ENCODE assay signal across 13 cellular contexts in genomic region chr1:87149166-87150065, GRCh38.
A peak's percentile ranks its signal among the peaks of the same experiment; 100 is the strongest.
DNase-seq lines count a peak whose midpoint lies in the region; ATAC-seq and TF ChIP-seq lines count a peak whose summit lies in the region.
"Had no signal": no experiment of that assay in that cellular context is flagged by ENCODE, and none has a peak within 500 bp of the region (broad histone marks: within the 10 kb centered on the region; RNA-seq: fewer than 3 reads in every experiment).

No MANE protein-coding gene starts in this region.

- peak overlapping the region; percentile 30 to 47 (median 40) for H3K27ac ChIP-seq in esophagus muscularis mucosa (replicated peaks in 1 of 4)
- H3K27ac ChIP-seq in neural progenitor cell, result no peak overlapping the region

- peaks cover 3% of the 10 kb centered on the region for H3K9me3 Mint-ChIP-seq in neural progenitor cell
- H3K9me3 Mint-ChIP-seq: activated naive CD4-positive, alpha-beta T cell treated with anti-CD3 and anti-CD28 coated beads for 36 hours; stimulated activated naive CD8-positive, alpha-beta T cell treated with anti-CD3 and anti-CD28 coated beads, Interleukin-15, Interleukin-2, amounts not matched to agents 100 ng/mL and 50 ng/mL, for 24 hours had no signal

- WGBS in esophagus muscularis mucosa, result 59% methylated on average over 7 of the region's 7 CpGs

- H3K4me3 Mint-ChIP-seq in neural progenitor cell, result no peak overlapping the region
- H3K4me3 Mint-ChIP-seq: activated naive CD4-positive, alpha-beta T cell treated with anti-CD3 and anti-CD28 coated beads for 36 hours; IgD-negative memory B cell; stimulated activated naive CD8-positive, alpha-beta T cell treated with anti-CD3 and anti-CD28 coated beads, Interleukin-15, Interleukin-2, amounts not matched to agents 100 ng/mL and 50 ng/mL, for 24 hours had no signal

- H3K4me1 ChIP-seq in esophagus muscularis mucosa, result peaks cover 11 to 58% (median 50%) of the 10 kb centered on the region in 4 donors
- peaks cover 30% of the 10 kb centered on the region for H3K4me1 ChIP-seq in neural progenitor cell
- H3K4me1 ChIP-seq: prostate gland had no signal

- peak overlapping the region; percentile 25 for H3K4me2 ChIP-seq in neural progenitor cell

- H3K9ac ChIP-seq in neural progenitor cell, result no peak overlapping the region

- H3F3A ChIP-seq in neural progenitor cell (ENCODE audit: low read depth), result peaks cover 23% of the 10 kb centered on the region

- no peak for TF ChIP-seq EP300 in esophagus muscularis mucosa (IDR thresholded peaks at IDR 0.05)

- H3K27ac Mint-ChIP-seq in neural progenitor cell, result no peak overlapping the region
- H3K27ac Mint-ChIP-seq: activated naive CD4-positive, alpha-beta T cell treated with anti-CD3 and anti-CD28 coated beads for 36 hours; stimulated activated naive CD8-positive, alpha-beta T cell treated with anti-CD3 and anti-CD28 coated beads, Interleukin-15, Interleukin-2, amounts not matched to agents 100 ng/mL and 50 ng/mL, for 24 hours had no signal

- no peaks in the 10 kb centered on the region for H4K20me1 ChIP-seq in neural progenitor cell (ENCODE audit: low read depth)

- no peak overlapping the region for H3K4me3 ChIP-seq in esophagus muscularis mucosa
- H3K4me3 ChIP-seq in neural progenitor cell, result no peak overlapping the region
- H3K4me3 ChIP-seq: prostate gland had no signal

- TF ChIP-seq CTCF in esophagus muscularis mucosa (IDR thresholded peaks at IDR 0.05), result no peak
- no peak for TF ChIP-seq CTCF in neural progenitor cell (IDR thresholded peaks at IDR 0.05)

- H2AFZ ChIP-seq in neural progenitor cell (replicated peaks), result no peak overlapping the region

- peaks cover 2% of the 10 kb centered on the region for H3K36me3 Mint-ChIP-seq in neural progenitor cell
- H3K36me3 Mint-ChIP-seq: IgD-negative memory B cell had no signal

- H3K27me3 Mint-ChIP-seq in neural progenitor cell (ENCODE audit: insufficient read depth, low read depth), result peaks cover 5% of the 10 kb centered on the region

- ATAC-seq in HG03469 (IDR thresholded peaks at IDR 0.05; ENCODE audit: unreplicated experiment), result no peak

- H3K9me3 ChIP-seq in esophagus muscularis mucosa, result no peaks in the 10 kb centered on the region
- H3K9me3 ChIP-seq in neural progenitor cell (ENCODE audit: low read depth), result no peaks in the 10 kb centered on the region
- H3K9me3 ChIP-seq: prostate gland had no signal

- intact Hi-C loops in esophagus muscularis mucosa (cut with DNase I), result no loop called here

- no peaks in the 10 kb centered on the region for H3K36me3 ChIP-seq in esophagus muscularis mucosa
- H3K36me3 ChIP-seq in neural progenitor cell, result no peaks in the 10 kb centered on the region
- H3K36me3 ChIP-seq: prostate gland had no signal

- DNase-seq in ELF-1 (ENCODE audit: low read depth, low spot score) (peak; percentile 77), NCI-H82 treated with DMSO at 0.1 percent for 48 hours (lab: John Stamatoyannopoulos, UW; ENCODE audit: unreplicated experiment) (peak; percentile 63), esophagus muscularis mucosa (ENCODE audit: extremely low spot score) (no peak), neural progenitor cell (ENCODE audit: low spot score) (no peak), activated gamma-delta T cell treated with Interleukin-2 at 50 U/mL for 16 hours (no peak), cerebellum (ENCODE audit: low spot score) (no peak)
- no peak for DNase-seq in effector CD4-positive, alpha-beta T cell
- DNase-seq: activated naive CD4-positive, alpha-beta T cell treated with anti-CD3 and anti-CD28 coated beads for 36 hours; DMS53 had no signal

- no peaks in the 10 kb centered on the region for H3K27me3 ChIP-seq in esophagus muscularis mucosa
- H3K27me3 ChIP-seq in neural progenitor cell, result no peaks in the 10 kb centered on the region

- H3K79me2 ChIP-seq in neural progenitor cell (ENCODE audit: low read depth), result no peaks in the 10 kb centered on the region

- no peak for TF ChIP-seq POLR2A in esophagus muscularis mucosa (IDR thresholded peaks at IDR 0.05; ENCODE audit: low read depth)

- peaks cover 40% of the 10 kb centered on the region for H3K4me1 Mint-ChIP-seq in neural progenitor cell

Comparison
In these comparisons a context has a peak if more than half of its experiments do, and no peak if none do; other contexts are left out.
1. DNase-seq: peak in ELF-1 (single experiment) and NCI-H82 treated with DMSO at 0.1 percent for 48 hours (single experiment); none in esophagus muscularis mucosa (single experiment), neural progenitor cell (single experiment), activated gamma-delta T cell treated with Interleukin-2 at 50 U/mL for 16 hours (single experiment), effector CD4-positive, alpha-beta T cell (single experiment) and cerebellum (single experiment).